ENCODE assay signal across 1 cellular context in the genomic region with DNA sequence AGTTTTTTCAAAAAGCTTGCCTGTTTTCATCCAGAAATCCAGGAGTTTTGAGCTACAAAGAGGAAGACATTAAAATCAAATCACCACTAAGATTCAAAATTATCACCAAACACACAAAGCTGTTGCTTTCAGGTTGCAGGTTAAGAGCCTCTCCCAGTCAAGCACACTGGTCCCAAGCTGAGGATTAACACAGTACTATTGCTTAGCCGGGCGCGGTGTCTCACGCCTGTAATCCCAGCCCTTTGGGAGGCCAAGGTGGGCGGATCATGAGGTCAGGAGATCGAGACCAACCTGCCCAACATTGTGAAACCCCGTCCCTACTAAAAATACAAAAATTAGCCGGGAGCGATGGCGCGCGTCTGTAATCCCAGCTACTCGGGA.
TF ChIP-seq lines count a peak whose summit lies in the region.

No MANE protein-coding gene starts in this region.

TF ChIP-seq in GM23338, 12 proteins besides CTCF, POLR2A, EP300 and RAD21 (continued from another document):
- no peak for TF ChIP-seq ZNF462 (CRISPR knock-in tag; IDR thresholded peaks at IDR 0.05)
- TF ChIP-seq POLR2AphosphoS5 (IDR thresholded peaks at IDR 0.05; ENCODE audit: low read depth) = no peak
- TF ChIP-seq REST (IDR thresholded peaks at IDR 0.05; ENCODE audit: unreplicated experiment) = no peak
